In genomic region chr11:62492586-62492985, GRCh38 we compare ENCODE assay signal across 18 cellular contexts. TPM values are rescaled to one million over a fixed set of nuclear protein-coding genes. Genes with fewer than 3 reads are reported as not detected.
A peak's percentile ranks its signal among the peaks of the same experiment; 100 is the strongest.
DNase-seq lines count a peak whose midpoint lies in the region; ATAC-seq, FAIRE-seq and TF ChIP-seq lines count a peak whose summit lies in the region.
"Had no signal": no experiment of that assay in that cellular context is flagged by ENCODE, and none has a peak within 500 bp of the region (broad histone marks: within the 10 kb centered on the region; RNA-seq: fewer than 3 reads in every experiment).

No MANE protein-coding gene starts in this region.

- H2AFZ ChIP-seq in HepG2 (ENCODE audit: low read length) (no peak overlapping the region), K562 (ENCODE audit: low read depth, low read length) (peak overlapping the region; percentile 58; the same call in 1 of the 2 replicates)

- in situ Hi-C loops in HepG2 (cut with HindIII; ENCODE audit: extremely low pct_ligation_motif_present, low pct_unique_long_range_greater_than_20kb) (no loop called here), K562 (cut with MboI) (no loop called here)

- H3K4me1 ChIP-seq in HepG2 (ENCODE audit: insufficient read depth, low read length), result peaks cover 52% of the 10 kb centered on the region
- no peaks in the 10 kb centered on the region for H3K4me1 ChIP-seq in right lobe of liver
- H3K4me1 ChIP-seq in K562 (replicated peaks in 1 of 2; ENCODE audit: control insufficient read depth in 2 of 2, insufficient read depth in 2 of 2, low read length in 2 of 2), result peaks cover 0 to 22% of the 10 kb centered on the region in 2 experiments; a peak in 3 of 5 replicates

- DNase-seq in HepG2 (ENCODE audit: low spot score), result no peak
- no peak for DNase-seq in right lobe of liver
- no peak for DNase-seq in K562 (ENCODE audit: extremely low read depth in 1 of 4, low spot score in 3 of 4)
- DNase-seq in GF-D8 (lab: John Stamatoyannopoulos, UW), result no peak
- DNase-seq: AML-193; Caco-2; Calu3; CD4-positive, alpha-beta T cell; CD8-positive, alpha-beta T cell; DMS79 treated with DMSO at 0.1 percent for 48 hours had no signal

- intact Hi-C loops in HepG2 (cut with micrococcal nuclease; ENCODE audit: unreplicated experiment) (no loop called here), right lobe of liver (cut with DNase I) (no loop called here), K562 (cut with micrococcal nuclease) (no loop called here)

- TF ChIP-seq RAD21 in HepG2 (CRISPR knock-in tag; IDR thresholded peaks at IDR 0.05) (no peak), K562 (CRISPR knock-in tag; conservative IDR thresholded peaks at IDR 0.05 in 1 of 2, IDR thresholded peaks at IDR 0.05 in 1 of 2) (no peak)

- no peaks in the 10 kb centered on the region for H3K9me3 ChIP-seq in HepG2 (ENCODE audit: low read length)
- H3K9me3 ChIP-seq in right lobe of liver, result no peaks in the 10 kb centered on the region
- no peaks in the 10 kb centered on the region for H3K9me3 ChIP-seq in K562 (replicated peaks; ENCODE audit: control insufficient read depth, insufficient read depth, low read depth, low read length)
- H3K9me3 ChIP-seq: A549; BLaER1 treated with 17β-estradiol and CSF1 and Interleukin-3, amounts not matched to agents 10 nM and 100 nM; Caco-2 had no signal

- H3K4me2 ChIP-seq in HepG2 (ENCODE audit: low read depth, low read length) (peak overlapping the region; percentile 16; the same call in 1 of the 2 replicates), K562 (ENCODE audit: insufficient read depth, low read length) (peak overlapping the region; percentile 58)
- H3K4me2 ChIP-seq: A549; BLaER1 treated with 17β-estradiol and CSF1 and Interleukin-3, amounts not matched to agents 10 nM and 100 nM had no signal

- H3K9ac ChIP-seq in HepG2 (ENCODE audit: insufficient read depth, low read depth, low read length) (no peak overlapping the region), K562 (ENCODE audit: insufficient read depth in 1 of 2, low read depth in 2 of 2, low read length in 2 of 2) (peak overlapping the region; percentile 7 to 56; a peak in 1 of 4 replicates)
- H3K9ac ChIP-seq: BLaER1 treated with 17β-estradiol and CSF1 and Interleukin-3, amounts not matched to agents 10 nM and 100 nM had no signal

- no peak for TF ChIP-seq CTCF in HepG2 (CRISPR knock-in tag; IDR thresholded peaks at IDR 0.05)
- no peak for TF ChIP-seq CTCF in right lobe of liver (IDR thresholded peaks at IDR 0.05)
- no peak for TF ChIP-seq CTCF in K562 (IDR thresholded peaks at IDR 0.05 in 2 of 3, conservative IDR thresholded peaks at IDR 0.05 in 1 of 3; ENCODE audit: insufficient read depth in 2 of 3, low read depth in 1 of 3, low read length in 3 of 3)

- 46% methylated on average over 4 of the region's 4 CpGs for WGBS in HepG2 (ENCODE audit: low lambda C conversion rate)
- 96% methylated on average over 4 of the region's 4 CpGs for WGBS in right lobe of liver (ENCODE audit: insufficient coverage, low coverage, low lambda C conversion rate, missing lambda C conversion rate)
- 88% methylated on average over 4 of the region's 4 CpGs for WGBS in K562 (ENCODE audit: insufficient coverage, low coverage, missing lambda C conversion rate)

- H4K20me1 ChIP-seq in HepG2 (ENCODE audit: insufficient read depth, low read length) (no peaks in the 10 kb centered on the region), K562 (replicated peaks; ENCODE audit: control insufficient read depth, insufficient read depth, low read length) (no peaks in the 10 kb centered on the region)
- H4K20me1 ChIP-seq: BLaER1 treated with 17β-estradiol and CSF1 and Interleukin-3, amounts not matched to agents 10 nM and 100 nM had no signal

- H3K36me3 ChIP-seq in HepG2 (replicated peaks in 1 of 2; ENCODE audit: control insufficient read depth in 1 of 2, insufficient read depth in 2 of 2, low read length in 2 of 2), result no peaks in the 10 kb centered on the region
- H3K36me3 ChIP-seq in right lobe of liver, result no peaks in the 10 kb centered on the region
- H3K36me3 ChIP-seq in K562 (ENCODE audit: control insufficient read depth, insufficient read depth, low read length), result no peaks in the 10 kb centered on the region
- H3K36me3 ChIP-seq: BLaER1 treated with 17β-estradiol and CSF1 and Interleukin-3, amounts not matched to agents 10 nM and 100 nM had no signal

- TF ChIP-seq EP300 in HepG2 (IDR thresholded peaks at IDR 0.05; ENCODE audit: low read depth in 2 of 2, low read length in 2 of 2), result no peak
- no peak for TF ChIP-seq EP300 in HepG2 (CRISPR knock-in tag; IDR thresholded peaks at IDR 0.05; ENCODE audit: borderline replicate concordance)
- TF ChIP-seq EP300 in K562 (IDR thresholded peaks at IDR 0.05; ENCODE audit: low read length), result no peak

- H3K27ac ChIP-seq in HepG2 (ENCODE audit: extremely low read length, insufficient read depth, low read length) (no peak overlapping the region), right lobe of liver (no peak overlapping the region), K562 (ENCODE audit: extremely low read depth, low read depth, low read length) (no peak overlapping the region)
- H3K27ac ChIP-seq: 22Rv1; A549; BLaER1 treated with 17β-estradiol and CSF1 and Interleukin-3, amounts not matched to agents 10 nM and 100 nM; C4-2B had no signal

- POLR2A ChIA-PET in HepG2 (lab: Yijun Ruan, JAX), result interaction anchor here (0.9 to 2.2 kb wide), 2 partner anchors 12 to 96 kb away, joined by 3 to 6 read pairs; no protein-coding TSS in a partner anchor
- POLR2A ChIA-PET in K562 (lab: Yijun Ruan, JAX), result interaction anchor here (1.3 to 1.4 kb wide), 2 partner anchors 8 to 16 kb away, joined by 4 to 5 read pairs; no protein-coding TSS in a partner anchor

- H3K79me2 ChIP-seq in HepG2 (ENCODE audit: insufficient read depth, low read length) (no peaks in the 10 kb centered on the region), K562 (ENCODE audit: control insufficient read depth, insufficient read depth, low read length) (no peaks in the 10 kb centered on the region)

- no peak for TF ChIP-seq POLR2A in HepG2 (IDR thresholded peaks at IDR 0.05; ENCODE audit: insufficient read depth in 1 of 2, low read depth in 2 of 2, low read length in 2 of 2)
- no peak for TF ChIP-seq POLR2A in right lobe of liver (IDR thresholded peaks at IDR 0.05)
- no peak for TF ChIP-seq POLR2A in K562 (conservative IDR thresholded peaks at IDR 0.05)

- H3K4me3 ChIP-seq in HepG2 (replicated peaks in 1 of 3; ENCODE audit: insufficient read depth in 1 of 3, low read depth in 2 of 3, low read length in 3 of 3) (no peak overlapping the region), right lobe of liver (no peak overlapping the region), K562 (no peak overlapping the region)
- H3K4me3 ChIP-seq: A549; BLaER1 treated with 17β-estradiol and CSF1 and Interleukin-3, amounts not matched to agents 10 nM and 100 nM had no signal

- no peaks in the 10 kb centered on the region for H3K9me1 ChIP-seq in K562 (ENCODE audit: control insufficient read depth, insufficient read depth, low read length)

- FAIRE-seq in HepG2 (lab: Jason Lieb, UNC) (no peak), K562 (lab: Jason Lieb, UNC) (no peak)
- FAIRE-seq: A549, D721Med, G401.6, GM12891 had no signal

- H3K27me3 ChIP-seq in HepG2 (ENCODE audit: control insufficient read depth in 1 of 2, insufficient read depth in 2 of 2, low read length in 2 of 2) (no peaks in the 10 kb centered on the region), right lobe of liver (no peaks in the 10 kb centered on the region), K562 (ENCODE audit: control insufficient read depth in 2 of 2, insufficient read depth in 2 of 2, low read length in 2 of 2) (no peaks in the 10 kb centered on the region)
- H3K27me3 ChIP-seq: BLaER1 treated with 17β-estradiol and CSF1 and Interleukin-3, amounts not matched to agents 10 nM and 100 nM had no signal

- ATAC-seq in HepG2 (no peak), right lobe of liver (no peak), K562 (no peak), GM18873 (IDR thresholded peaks at IDR 0.05; ENCODE audit: low FRiP score, unreplicated experiment) (no peak)
- ATAC-seq: A549; CD8-positive, alpha-beta T cell had no signal

- CTCF ChIA-PET in HepG2 (lab: Yijun Ruan, JAX; ENCODE audit: low intra/inter-chr PET ratio, low total read pairs) (no interaction called here), K562 (lab: Yijun Ruan, JAX; ENCODE audit: low intra/inter-chr PET ratio) (no interaction called here)

- BruUV-seq in HepG2 (replicated peaks; lab: Mats Ljungman, UMichigan), result no TSS peak
- BruUV-seq in K562 (replicated peaks; lab: Mats Ljungman, UMichigan), result no TSS peak

RNA-seq across cellular contexts. Expression of gene AHNAK, which starts 54.0 kb away (rescaled TPM):
- total RNA-seq in HepG2 (2016; rRNA removed; fragmentation: Illumina TruSeq; extraction: Trizol) (25.0 and 40.6 TPM in 2 replicates), right lobe of liver (100 to 1,000 TPM in 4 of 6 experiments, 10 to 100 TPM in 2; 91.0 to 180 (median 113) TPM), K562 (2014; rRNA removed) (66.4 and 75.0 TPM in 2 replicates), K562 (2014; rRNA removed; fragmentation: Illumina TruSeq; extraction: Trizol) (44.1 and 45.1 TPM in 2 replicates), K562 (2015; rRNA removed; fragmentation: Illumina TruSeq; extraction: Trizol) (71.3 and 71.7 TPM in 2 replicates), K562 (2021) (89.2 and 89.7 TPM in 2 replicates)
- total RNA-seq in HepG2 (2016; cell fraction: cytosol; rRNA removed; fragmentation: Illumina TruSeq; extraction: Trizol; ENCODE audit: low read depth), result 2.9 and 3.7 TPM in 2 replicates
- 23.2 and 34.7 TPM in 2 replicates for total RNA-seq in HepG2 (2016; cell fraction: insoluble cytoplasmic fraction; rRNA removed; fragmentation: Illumina TruSeq; extraction: Trizol)
- total RNA-seq in HepG2 (2016; cell fraction: membrane; rRNA removed; fragmentation: Illumina TruSeq; extraction: Trizol), result 6.6 and 7.4 TPM in 2 replicates
- 76.4 and 80.4 TPM in 2 replicates for total RNA-seq in HepG2 (2016; cell fraction: nucleus; rRNA removed; fragmentation: Illumina TruSeq; extraction: Trizol)
- polyA plus RNA-seq in HepG2 (2011; rRNA removed) (22.8 and 23.4 TPM in 2 replicates), K562 (2011; rRNA removed) (17.6 and 33.5 TPM in 2 replicates), K562 (2014; fragmentation: Illumina TruSeq; extraction: Trizol) (35.3 and 45.0 TPM in 2 replicates), K562 (2014; fragmentation: Nextera tagmentation; extraction: Ambion mirVana) (1 to 10 TPM; 1.5 to 2.5 TPM), K562 (2014; rRNA removed) (26.0 and 30.1 TPM in 2 replicates)
- 14.7 and 20.1 TPM in 2 replicates for polyA plus RNA-seq in HepG2 (2011; cell fraction: cytosol; rRNA removed)
- 57.1 and 57.5 TPM in 2 replicates for polyA plus RNA-seq in HepG2 (2011; cell fraction: nucleus; rRNA removed)
- 55.5 and 61.9 TPM in 2 replicates for polyA plus RNA-seq in HepG2 (2012)
- polyA plus RNA-seq in HepG2 (2016; cell fraction: cytosol; fragmentation: Illumina TruSeq; extraction: Trizol; ENCODE audit: low read depth), result 0.98 and 1.1 TPM in 2 replicates
- polyA plus RNA-seq in HepG2 (2016; cell fraction: insoluble cytoplasmic fraction; fragmentation: Illumina TruSeq; extraction: Trizol; ENCODE audit: low read depth), result 11.6 and 12.9 TPM in 2 replicates
- 2.0 and 2.1 TPM in 2 replicates for polyA plus RNA-seq in HepG2 (2016; cell fraction: membrane; fragmentation: Illumina TruSeq; extraction: Trizol; ENCODE audit: low read depth)
- 33.5 and 38.4 TPM in 2 replicates for polyA plus RNA-seq in HepG2 (2016; cell fraction: nucleus; fragmentation: Illumina TruSeq; extraction: Trizol; ENCODE audit: insufficient read depth, low read depth)
- polyA minus RNA-seq in HepG2 (2011; rRNA and poly(A)+ RNA removed; ENCODE audit: low replicate concordance), result 99.6 and 234 TPM in 2 replicates
- polyA minus RNA-seq in HepG2 (2011; cell fraction: cytosol; rRNA and poly(A)+ RNA removed), result 122 and 157 TPM in 2 replicates
- polyA minus RNA-seq in HepG2 (2011; cell fraction: nucleus; rRNA and poly(A)+ RNA removed), result 192 and 213 TPM in 2 replicates
- 39.7 and 135 TPM in 2 replicates for total RNA-seq in K562 (2011; cell fraction: chromatin; rRNA removed; ENCODE audit: low replicate concordance)
- total RNA-seq in K562 (2011; cell fraction: nucleolus; rRNA removed), result 22.0 and 31.1 TPM in 2 replicates
- total RNA-seq in K562 (2011; cell fraction: nucleoplasm; rRNA removed), result 33.6 and 34.6 TPM in 2 replicates
- polyA plus RNA-seq in K562 (2011; cell fraction: cytosol; rRNA removed), result 5.7 and 18.0 TPM in 2 replicates
- polyA plus RNA-seq in K562 (2011; cell fraction: nucleus; rRNA removed), result 53.7 and 161 TPM in 2 replicates
- polyA plus RNA-seq in K562 (2012), result 43.6 and 58.2 TPM in 2 replicates
- polyA minus RNA-seq in K562 (2011; rRNA and poly(A)+ RNA removed), result 82.9 and 138 TPM in 2 replicates
- 55.4 and 84.5 TPM in 2 replicates for polyA minus RNA-seq in K562 (2011; cell fraction: cytosol; rRNA and poly(A)+ RNA removed)
- polyA minus RNA-seq in K562 (2011; cell fraction: nucleus; rRNA and poly(A)+ RNA removed), result 20.5 and 109 TPM in 2 replicates

Comparison
In these comparisons a context has a peak if more than half of its experiments do, and no peak if none do; other contexts are left out.
1. Of the 241 proteins assayed by ChIP-seq in both HepG2 and K562: peak only in HepG2: none; only in K562: none; in both: ZNF121; in neither: 240.